ENCODE assay signal across 33 cellular contexts in genomic region chr6:31521835-31522234, GRCh38. TPM values are rescaled to one million over a fixed set of nuclear protein-coding genes. Genes with fewer than 3 reads are reported as not detected.
"Had no signal": no experiment of that assay in that cellular context is flagged by ENCODE, and none has a peak within 500 bp of the region (broad histone marks: within the 10 kb centered on the region; RNA-seq: fewer than 3 reads in every experiment).

No MANE protein-coding gene starts in this region.

- H3K27ac ChIP-seq: brain microvascular endothelial cell, coronary artery, dorsolateral prefrontal cortex, esophagus muscularis mucosa, foreskin keratinocyte, gastrocnemius medialis, heart left ventricle, WERI-Rb-1 had no signal

- H3K4me1 ChIP-seq: esophagus muscularis mucosa, gastrocnemius medialis had no signal

- H3K36me3 ChIP-seq: brain microvascular endothelial cell, esophagus muscularis mucosa, gastrocnemius medialis, heart left ventricle, WERI-Rb-1 had no signal

- H3K27me3 ChIP-seq: brain microvascular endothelial cell, dorsolateral prefrontal cortex, esophagus muscularis mucosa, gastrocnemius medialis, heart left ventricle had no signal

- ATAC-seq: activated CD4-positive, CD25-positive, alpha-beta regulatory T cell treated with anti-CD3 and anti-CD28 coated beads, Interleukin-2, amount 50 U/mL, for 24 hours; activated CD8-positive, alpha-beta T cell treated with anti-CD3 and anti-CD28 coated beads for 36 hours; activated T-cell treated with anti-CD3 and anti-CD28 coated beads, Interleukin-2, amount 50 U/mL, for 4 hours; activated T-helper 17 cell treated with anti-CD3 and anti-CD28 coated beads, Interleukin-2, amount 50 U/mL, for 72 hours; foreskin keratinocyte; gastrocnemius medialis; heart left ventricle had no signal

- DNase-seq: activated B cell treated with CpG ODN at 0.5 μM for 24 hours; activated CD4-positive, alpha-beta T cell treated with anti-CD3 and anti-CD28 coated beads for 48 hours; activated CD4-positive, alpha-beta T cell treated with anti-CD3 and anti-CD28 coated beads, Interleukin-2, amount 50 U/mL, for 1 hour; activated CD4-positive, alpha-beta T cell treated with anti-CD3 and anti-CD28 coated beads, Interleukin-2, amount 50 U/mL, for 48 hours; activated CD8-positive, alpha-beta memory T cell treated with anti-CD3 and anti-CD28 coated beads for 24 hours; activated CD8-positive, alpha-beta T cell treated with anti-CD3 and anti-CD28 coated beads for 36 hours; activated effector memory CD4-positive, alpha-beta T cell treated with Interleukin-2 at 50 U/mL for 16 hours; activated gamma-delta T cell treated with Interleukin-2 at 50 U/mL for 16 hours; activated naive CD4-positive, alpha-beta T cell treated with anti-CD3 and anti-CD28 coated beads, Interleukin-2, amount 50 U/mL, for 16 hours; activated naive CD4-positive, alpha-beta T cell treated with Interleukin-2 at 50 U/mL for 16 hours; activated T-cell treated with anti-CD3 and anti-CD28 coated beads, Interleukin-2, amount 50 U/mL, for 4 hours; amniotic stem cell; anterior cingulate cortex; brain microvascular endothelial cell; dorsolateral prefrontal cortex; effector memory CD4-positive, alpha-beta T cell; endodermal cell; erythroblast; foreskin keratinocyte; gastrocnemius medialis; glutamatergic neuron; heart left ventricle; T1000; WERI-Rb-1 had no signal

- H3K9me3 ChIP-seq: esophagus muscularis mucosa, gastrocnemius medialis, heart left ventricle had no signal

- FAIRE-seq: astrocyte, bronchial epithelial cell had no signal

- H3K4me3 ChIP-seq: coronary artery, dorsolateral prefrontal cortex, esophagus muscularis mucosa, gastrocnemius medialis, heart left ventricle had no signal

RNA-seq across cellular contexts. Expression of gene MCCD1, which starts 6.9 kb away (rescaled TPM):
- total RNA-seq: activated B cell treated with CpG ODN at 0.5 μM for 24 hours; activated CD8-positive, alpha-beta T cell treated with anti-CD3 and anti-CD28 coated beads for 36 hours; activated T-cell treated with anti-CD3 and anti-CD28 coated beads, Interleukin-2, amount 50 U/mL, for 4 hours; activated T-helper 17 cell treated with anti-CD3 and anti-CD28 coated beads, Interleukin-2, amount 50 U/mL, for 72 hours; astrocyte; bronchial epithelial cell; cardiac septum; cerebellum; dorsolateral prefrontal cortex; endodermal cell; esophagus muscularis mucosa; foreskin keratinocyte; gastrocnemius medialis; heart left ventricle had no signal
- polyA plus RNA-seq: adipose tissue, foreskin keratinocyte, heart left ventricle had no signal
